15 cellular contexts compared by ENCODE assay signal in the genomic region with DNA sequence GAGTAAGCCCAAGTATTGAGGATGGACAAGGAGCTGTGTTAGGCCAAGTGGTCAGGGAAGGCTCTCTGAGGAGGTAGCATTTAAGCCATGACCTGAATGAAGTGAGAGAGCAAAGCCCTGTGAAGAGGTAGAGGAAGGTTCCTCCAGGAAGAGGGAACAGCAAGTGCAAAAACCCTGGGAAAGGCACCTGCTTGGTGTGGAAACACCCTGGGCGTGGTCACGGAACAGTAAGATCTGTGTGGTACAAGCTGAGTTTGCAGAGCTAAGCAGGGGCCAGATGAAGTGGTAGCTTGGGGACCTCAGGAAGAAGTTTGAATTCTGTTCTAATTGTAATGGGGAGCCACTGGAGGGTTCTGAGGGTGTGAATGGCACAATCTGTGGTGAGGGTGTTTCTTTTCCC.
DNase-seq lines count a peak whose midpoint lies in the region; ATAC-seq and TF ChIP-seq lines count a peak whose summit lies in the region.
"Had no signal": no experiment of that assay in that cellular context is flagged by ENCODE, and none has a peak within 500 bp of the region (broad histone marks: within the 10 kb centered on the region; RNA-seq: fewer than 3 reads in every experiment).

No MANE protein-coding gene starts in this region.

- no peak overlapping the region for H3K23ac ChIP-seq in mesenchymal stem cell (ENCODE audit: low read length in 2 of 2)

- no peak overlapping the region for H2BK15ac ChIP-seq in mesenchymal stem cell (ENCODE audit: low read depth, poor library complexity, severe bottlenecking)

- no peak overlapping the region for H3K4me3 Mint-ChIP-seq in stimulated activated naive CD8-positive, alpha-beta T cell treated with anti-CD3 and anti-CD28 coated beads, Interleukin-15, Interleukin-2, amounts not matched to agents 100 ng/mL and 50 ng/mL, for 24 hours
- H3K4me3 Mint-ChIP-seq in stimulated activated naive CD8-positive, alpha-beta T cell treated with anti-CD3 and anti-CD28 coated beads, Interleukin-15, amount 100 ng/mL, for 72 hours: no peak overlapping the region
- H3K4me3 Mint-ChIP-seq in activated naive CD8-positive, alpha-beta T cell treated with anti-CD3 and anti-CD28 coated beads, Interleukin-2, amount 50 U/mL, for 24 hours: no peak overlapping the region
- H3K4me3 Mint-ChIP-seq: CD14-positive monocyte; CD8-positive, alpha-beta T cell had no signal

- H3K27me3 ChIP-seq in mesenchymal stem cell (ENCODE audit: control insufficient read depth in 1 of 2, insufficient read depth in 1 of 2, low read length in 2 of 2) (no peaks in the 10 kb centered on the region), tibial nerve (no peaks in the 10 kb centered on the region)

- H2BK5ac ChIP-seq in mesenchymal stem cell (ENCODE audit: low read depth, low read length, poor library complexity, severe bottlenecking): no peak overlapping the region

- no peak for TF ChIP-seq CTCF in tibial nerve (IDR thresholded peaks at IDR 0.05)

- peaks cover 20% of the 10 kb centered on the region for H3K36me3 Mint-ChIP-seq in stimulated activated naive CD8-positive, alpha-beta T cell treated with anti-CD3 and anti-CD28 coated beads, Interleukin-15, Interleukin-2, amounts not matched to agents 100 ng/mL and 50 ng/mL, for 24 hours (ENCODE audit: low read depth)
- peaks cover 10% of the 10 kb centered on the region for H3K36me3 Mint-ChIP-seq in activated naive CD8-positive, alpha-beta T cell treated with anti-CD3 and anti-CD28 coated beads, Interleukin-2, amount 50 U/mL, for 24 hours (ENCODE audit: low read depth)

- H3K18ac ChIP-seq in mesenchymal stem cell (ENCODE audit: low read depth in 1 of 2, low read length in 2 of 2): peak overlapping the region in 1 of 2 experiments; percentile 46

- peak overlapping the region; percentile 89 for H3K27ac Mint-ChIP-seq in stimulated activated naive CD8-positive, alpha-beta T cell treated with anti-CD3 and anti-CD28 coated beads, Interleukin-15, Interleukin-2, amounts not matched to agents 100 ng/mL and 50 ng/mL, for 24 hours
- peak overlapping the region in 1 of 2 donors; percentile 92 for H3K27ac Mint-ChIP-seq in stimulated activated naive CD8-positive, alpha-beta T cell treated with anti-CD3 and anti-CD28 coated beads, Interleukin-15, amount 100 ng/mL, for 72 hours
- H3K27ac Mint-ChIP-seq in activated naive CD8-positive, alpha-beta T cell treated with anti-CD3 and anti-CD28 coated beads, Interleukin-2, amount 50 U/mL, for 24 hours: peak overlapping the region; percentile 79
- H3K27ac Mint-ChIP-seq: CD8-positive, alpha-beta T cell had no signal

- H3K27ac ChIP-seq in mesenchymal stem cell (ENCODE audit: low read length, poor library complexity, severe bottlenecking): no peak overlapping the region
- no peak overlapping the region for H3K27ac ChIP-seq in tibial nerve
- H3K27ac ChIP-seq: A549, HL-60 had no signal

- TF ChIP-seq EP300 in tibial nerve (IDR thresholded peaks at IDR 0.05): no peak

- H3K4me3 ChIP-seq in mesenchymal stem cell (ENCODE audit: insufficient read depth in 1 of 2, low read depth in 1 of 2, low read length in 2 of 2) (no peak overlapping the region), tibial nerve (no peak overlapping the region)
- H3K4me3 ChIP-seq: A549 had no signal

- no peak overlapping the region for H4K8ac ChIP-seq in mesenchymal stem cell (ENCODE audit: low read length)

- TF ChIP-seq POLR2A in tibial nerve (IDR thresholded peaks at IDR 0.05): no peak

- no peaks in the 10 kb centered on the region for H3K9me3 Mint-ChIP-seq in stimulated activated naive CD8-positive, alpha-beta T cell treated with anti-CD3 and anti-CD28 coated beads, Interleukin-15, Interleukin-2, amounts not matched to agents 100 ng/mL and 50 ng/mL, for 24 hours
- no peaks in the 10 kb centered on the region for H3K9me3 Mint-ChIP-seq in stimulated activated naive CD8-positive, alpha-beta T cell treated with anti-CD3 and anti-CD28 coated beads, Interleukin-15, amount 100 ng/mL, for 72 hours
- H3K9me3 Mint-ChIP-seq in activated naive CD8-positive, alpha-beta T cell treated with anti-CD3 and anti-CD28 coated beads, Interleukin-2, amount 50 U/mL, for 24 hours: no peaks in the 10 kb centered on the region
- H3K9me3 Mint-ChIP-seq: CD8-positive, alpha-beta T cell had no signal

- H3K9me3 ChIP-seq in mesenchymal stem cell (ENCODE audit: control insufficient read depth, low read length) (no peaks in the 10 kb centered on the region), tibial nerve (no peaks in the 10 kb centered on the region)
- H3K9me3 ChIP-seq: A549, Caco-2 had no signal

- H2AK5ac ChIP-seq in mesenchymal stem cell (ENCODE audit: low read length, severe bottlenecking): no peak overlapping the region

- H3K36me3 ChIP-seq in mesenchymal stem cell (ENCODE audit: control insufficient read depth in 1 of 2, insufficient read depth in 2 of 2, low read depth in 1 of 2, low read length in 2 of 2): no peaks in the 10 kb centered on the region
- H3K36me3 ChIP-seq in tibial nerve: no peaks in the 10 kb centered on the region

- H2BK12ac ChIP-seq in mesenchymal stem cell (ENCODE audit: low read length in 2 of 2): peak overlapping the region in 1 of 2 experiments; percentile 1

- peaks cover 2% of the 10 kb centered on the region for H3K79me1 ChIP-seq in mesenchymal stem cell (replicated peaks; ENCODE audit: low read length, poor library complexity, severe bottlenecking)

- H3K9ac ChIP-seq in mesenchymal stem cell (ENCODE audit: low read length): no peak overlapping the region

- peak overlapping the region; percentile 8 for H4K91ac ChIP-seq in mesenchymal stem cell (ENCODE audit: low read length)

- no peak overlapping the region for H3K4me2 ChIP-seq in mesenchymal stem cell (ENCODE audit: low read length, poor library complexity, severe bottlenecking)
- H3K4me2 ChIP-seq: A549 had no signal

- peak overlapping the region in 1 of 2 experiments; percentile 14 for H3K14ac ChIP-seq in mesenchymal stem cell (ENCODE audit: low read length in 2 of 2)

- no peak overlapping the region for H2BK120ac ChIP-seq in mesenchymal stem cell (ENCODE audit: low read depth, low read length)

- H3K4ac ChIP-seq in mesenchymal stem cell (ENCODE audit: low read depth in 1 of 2, low read length in 2 of 2): no peak overlapping the region

- WGBS in mesenchymal stem cell: over 99% methylated on average over 2 of the region's 2 CpGs
- WGBS in tibial nerve, 2 donors: 98% methylated on average over 2 of the region's 2 CpGs

- DNase-seq in stimulated activated naive CD8-positive, alpha-beta T cell treated with anti-CD3 and anti-CD28 coated beads, Interleukin-15, amount 100 ng/mL, for 72 hours: no peak
- no peak for DNase-seq in activated naive CD8-positive, alpha-beta T cell treated with anti-CD3 and anti-CD28 coated beads, Interleukin-2, amount 50 U/mL, for 24 hours
- no peak for DNase-seq in mesenchymal stem cell
- DNase-seq in NCI-H1694 treated with DMSO at 0.1 percent for 48 hours (lab: John Stamatoyannopoulos, UW): no peak
- no peak for DNase-seq in tibial nerve (ENCODE audit: low spot score in 2 of 2)
- DNase-seq: Caco-2; CD8-positive, alpha-beta T cell; DND-41; GDM1 had no signal

- H3K27me3 Mint-ChIP-seq in stimulated activated naive CD8-positive, alpha-beta T cell treated with anti-CD3 and anti-CD28 coated beads, Interleukin-15, Interleukin-2, amounts not matched to agents 100 ng/mL and 50 ng/mL, for 24 hours: no peaks in the 10 kb centered on the region
- H3K27me3 Mint-ChIP-seq in stimulated activated naive CD8-positive, alpha-beta T cell treated with anti-CD3 and anti-CD28 coated beads, Interleukin-15, amount 100 ng/mL, for 72 hours: no peaks in the 10 kb centered on the region
- H3K27me3 Mint-ChIP-seq in activated naive CD8-positive, alpha-beta T cell treated with anti-CD3 and anti-CD28 coated beads, Interleukin-2, amount 50 U/mL, for 24 hours: no peaks in the 10 kb centered on the region

- no peaks in the 10 kb centered on the region for H3K4me1 ChIP-seq in mesenchymal stem cell (ENCODE audit: control insufficient read depth, insufficient read depth, low read depth, low read length)
- H3K4me1 ChIP-seq in tibial nerve: peaks cover 0 to 24% (median 0%) of the 10 kb centered on the region in 4 donors
- H3K4me1 ChIP-seq: A549, Caco-2 had no signal

- H2AFZ ChIP-seq in mesenchymal stem cell (ENCODE audit: low read depth, low read length): no peak overlapping the region

- H3K4me1 Mint-ChIP-seq in stimulated activated naive CD8-positive, alpha-beta T cell treated with anti-CD3 and anti-CD28 coated beads, Interleukin-15, Interleukin-2, amounts not matched to agents 100 ng/mL and 50 ng/mL, for 24 hours (ENCODE audit: low read depth): peaks cover 20% of the 10 kb centered on the region
- peaks cover 14% of the 10 kb centered on the region for H3K4me1 Mint-ChIP-seq in stimulated activated naive CD8-positive, alpha-beta T cell treated with anti-CD3 and anti-CD28 coated beads, Interleukin-15, amount 100 ng/mL, for 72 hours
- H3K4me1 Mint-ChIP-seq in activated naive CD8-positive, alpha-beta T cell treated with anti-CD3 and anti-CD28 coated beads, Interleukin-2, amount 50 U/mL, for 24 hours: peaks cover 20% of the 10 kb centered on the region
- H3K4me1 Mint-ChIP-seq: CD14-positive monocyte had no signal

- ATAC-seq in stimulated activated naive CD8-positive, alpha-beta T cell treated with anti-CD3 and anti-CD28 coated beads, Interleukin-15, amount 100 ng/mL, for 72 hours: no peak
- no peak for ATAC-seq in activated naive CD8-positive, alpha-beta T cell treated with anti-CD3 and anti-CD28 coated beads, Interleukin-2, amount 50 U/mL, for 24 hours
- ATAC-seq in GM18502 (IDR thresholded peaks at IDR 0.05; ENCODE audit: poor library complexity, unreplicated experiment): no peak
- ATAC-seq: A549; CD8-positive, alpha-beta T cell; HCT116 had no signal
